ENCODE assay signal across 10 cellular contexts in the genomic region with DNA sequence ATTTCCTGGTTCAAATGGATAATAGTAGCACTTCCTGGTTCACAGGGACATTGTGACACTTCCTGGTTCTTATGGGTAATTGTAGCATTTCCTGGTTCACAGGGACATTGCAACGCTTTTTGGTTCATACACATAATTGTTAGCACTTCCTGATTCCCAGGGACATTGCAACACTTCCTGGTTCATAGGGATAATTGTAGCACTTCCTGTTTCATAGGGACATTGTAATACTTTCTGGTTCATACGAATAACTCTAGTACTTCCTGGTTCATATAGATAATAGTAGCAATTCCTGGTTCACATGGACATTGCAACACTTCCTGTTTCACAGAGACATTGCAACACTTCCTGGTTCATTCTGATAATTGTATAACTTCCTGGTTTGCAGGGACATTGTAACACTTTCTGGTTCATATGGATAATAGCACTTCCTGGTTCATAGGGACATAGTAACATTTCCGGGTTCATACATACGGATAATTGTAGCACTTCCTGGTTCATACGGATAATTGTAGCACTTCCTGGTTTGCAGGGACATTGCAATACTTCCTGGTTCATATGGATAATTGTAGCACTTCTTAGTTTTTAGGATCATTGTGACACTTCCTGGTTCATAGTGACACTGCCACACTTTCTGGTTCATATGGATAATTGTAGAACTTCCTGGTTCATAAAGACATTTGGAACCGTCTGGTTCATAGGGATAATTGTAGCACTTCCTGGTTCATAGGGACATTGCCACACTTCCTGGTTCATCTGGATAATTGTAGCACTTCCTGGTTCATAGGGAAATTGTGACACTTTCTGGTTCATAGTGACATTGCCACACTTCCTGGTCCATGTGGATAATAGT.
A peak's percentile ranks its signal among the peaks of the same experiment; 100 is the strongest.
DNase-seq lines count a peak whose midpoint lies in the region; ATAC-seq and TF ChIP-seq lines count a peak whose summit lies in the region.
"Had no signal": no experiment of that assay in that cellular context is flagged by ENCODE, and none has a peak within 500 bp of the region (broad histone marks: within the 10 kb centered on the region; RNA-seq: fewer than 3 reads in every experiment).

No MANE protein-coding gene starts in this region.

- no peak for TF ChIP-seq CTCF in left ventricle myocardium inferior (IDR thresholded peaks at IDR 0.05; ENCODE audit: borderline replicate concordance)
- TF ChIP-seq CTCF in type B pancreatic cell (conservative IDR thresholded peaks at IDR 0.05) = no peak

- H3K27ac Mint-ChIP-seq in T-cell = peak overlapping the region; percentile 98 to 99
- H3K27ac Mint-ChIP-seq in type B pancreatic cell = peak overlapping the region; percentile 50

- no peak overlapping the region for H3K4me3 ChIP-seq in left ventricle myocardium inferior

- POLR2A ChIA-PET in T-cell (lab: Charles Lee) = no interaction called here

- H3K9me3 ChIP-seq in left ventricle myocardium inferior (replicated peaks) = peaks cover 28% of the 10 kb centered on the region

- H3K36me3 Mint-ChIP-seq in T-cell = peaks cover 68% of the 10 kb centered on the region
- peaks cover 69% of the 10 kb centered on the region for H3K36me3 Mint-ChIP-seq in type B pancreatic cell

- H3K36me3 ChIP-seq in left ventricle myocardium inferior = peaks cover 37% of the 10 kb centered on the region

- H3K9me3 Mint-ChIP-seq in T-cell (peaks cover 37 to 41% (median 40%) of the 10 kb centered on the region in 3 donors), type B pancreatic cell (peaks cover 25% of the 10 kb centered on the region)

- ATAC-seq in Right ventricle myocardium superior (ENCODE audit: poor library complexity) (no peak), T-cell (replicated peaks in 1 of 4) (peak; percentile 41 to 54 (median 46)), esophagus mucosa (peak; percentile 47), HG03039 (IDR thresholded peaks at IDR 0.05; ENCODE audit: unreplicated experiment) (no peak), HG02884 (IDR thresholded peaks at IDR 0.05; ENCODE audit: unreplicated experiment) (no peak)

- H3K27me3 Mint-ChIP-seq in T-cell = no peaks in the 10 kb centered on the region
- H3K27me3 Mint-ChIP-seq in type B pancreatic cell = no peaks in the 10 kb centered on the region

- peak overlapping the region; percentile 69 to 75 (median 69) for H3K4me3 Mint-ChIP-seq in T-cell
- no peak overlapping the region for H3K4me3 Mint-ChIP-seq in type B pancreatic cell

- CTCF ChIA-PET in T-cell (lab: Charles Lee) = no interaction called here

- H3K4me1 Mint-ChIP-seq in T-cell (peaks cover 38 to 48% (median 47%) of the 10 kb centered on the region in 3 donors), type B pancreatic cell (ENCODE audit: unreplicated experiment) (no peaks in the 10 kb centered on the region)

- H3K27ac ChIP-seq in left ventricle myocardium inferior (replicated peaks) = peak overlapping the region; percentile 57
- H3K27ac ChIP-seq: brain microvascular endothelial cell had no signal

- H3K27me3 ChIP-seq in left ventricle myocardium inferior (ENCODE audit: low read depth) = no peaks in the 10 kb centered on the region
- H3K27me3 ChIP-seq: brain microvascular endothelial cell, gastrocnemius medialis had no signal

- DNase-seq in left ventricle myocardium inferior (no peak), Right ventricle myocardium superior (no peak), T-cell (peak in 19 of 34 experiments; percentile 8 to 60 (median 29)), type B pancreatic cell (ENCODE audit: extremely low spot score, unreplicated experiment) (no peak), cerebellar nuclear complex (lab: John Stamatoyannopoulos, UW) (no peak)
- DNase-seq: brain microvascular endothelial cell had no signal

- intact Hi-C loops in left ventricle myocardium inferior (cut with micrococcal nuclease) (no loop called here), Right ventricle myocardium superior (cut with DNase I) (loop anchor here (10.0 kb wide), 1 partner anchor 975 kb away; no protein-coding TSS in a partner anchor)

- H3K4me1 ChIP-seq in left ventricle myocardium inferior = peaks cover 13% of the 10 kb centered on the region
- H3K4me1 ChIP-seq: gastrocnemius medialis had no signal

Comparison
In these comparisons a context has a peak if more than half of its experiments do, and no peak if none do; other contexts are left out.
1. DNase-seq: peak in T-cell (19 of 34); none in left ventricle myocardium inferior (single experiment), Right ventricle myocardium superior (single experiment), type B pancreatic cell (single experiment) and cerebellar nuclear complex (0 of 2).
2. ATAC-seq: peak in T-cell (4 of 4) and esophagus mucosa (single experiment); none in Right ventricle myocardium superior (single experiment), HG03039 (single experiment) and HG02884 (single experiment).